Comparison of ENCODE assay signal across 8 cellular contexts in the genomic region with DNA sequence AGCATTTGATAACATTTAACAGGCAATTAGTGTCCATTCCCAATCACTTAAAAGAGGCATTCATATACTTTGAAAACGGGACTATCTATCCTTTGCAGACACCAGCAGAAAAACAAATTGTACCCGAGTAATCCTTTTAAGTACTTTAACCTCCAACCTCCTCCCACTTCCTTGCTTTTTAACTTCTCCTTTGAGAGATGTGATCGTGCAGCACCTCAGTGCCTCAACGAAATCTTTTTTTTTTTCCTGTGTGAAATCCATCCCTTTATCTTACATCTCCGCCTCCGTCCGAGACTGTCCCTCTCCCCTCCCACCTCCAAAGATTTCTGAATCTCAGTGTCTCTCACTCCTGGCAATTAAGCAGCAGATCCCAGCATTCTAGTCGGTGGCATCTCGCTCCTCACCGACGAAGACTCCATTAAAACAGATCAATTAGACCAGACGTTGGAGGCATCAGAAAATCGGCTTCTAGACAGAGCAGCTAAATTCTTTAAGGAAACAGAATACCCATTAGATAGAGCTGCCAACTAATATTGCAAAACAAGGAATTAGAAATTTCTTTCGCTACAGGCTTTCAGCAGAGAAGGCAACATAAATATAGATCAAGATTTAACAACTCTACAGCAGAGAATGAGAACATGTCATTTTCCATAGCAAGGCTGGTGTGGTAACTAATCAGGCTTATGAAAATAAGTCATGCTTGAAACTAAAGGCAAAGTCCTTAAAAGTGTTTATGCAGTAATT. TPM values are rescaled to one million over a fixed set of nuclear protein-coding genes. Genes with fewer than 3 reads are reported as not detected.
DNase-seq lines count a peak whose midpoint lies in the region; ATAC-seq, FAIRE-seq and TF ChIP-seq lines count a peak whose summit lies in the region.

No MANE protein-coding gene starts in this region.

- H3K27ac ChIP-seq in A549, result no peak overlapping the region
- no peak overlapping the region for H3K27ac ChIP-seq in mesenchymal stem cell (ENCODE audit: low read length, poor library complexity, severe bottlenecking)

- FAIRE-seq in A549 (lab: Jason Lieb, UNC) (no peak), H54 (lab: Jason Lieb, UNC) (peak; percentile 52)

- no peaks in the 10 kb centered on the region for H3K9me3 Mint-ChIP-seq in activated naive CD8-positive, alpha-beta T cell treated with anti-CD3 and anti-CD28 coated beads, Interleukin-2, amount 50 U/mL, for 24 hours

- no peak for TF ChIP-seq CTCF in A549 (IDR thresholded peaks at IDR 0.05)

- no peak for TF ChIP-seq RAD21 in A549 (conservative IDR thresholded peaks at IDR 0.05 in 1 of 2, IDR thresholded peaks at IDR 0.05 in 1 of 2)

- 48% methylated on average over 14 of the region's 14 CpGs for WGBS in A549 (ENCODE audit: missing lambda C conversion rate)
- WGBS in mesenchymal stem cell, result 20% methylated on average over 13 of the region's 14 CpGs

- no peaks in the 10 kb centered on the region for H3K36me3 Mint-ChIP-seq in activated naive CD8-positive, alpha-beta T cell treated with anti-CD3 and anti-CD28 coated beads, Interleukin-2, amount 50 U/mL, for 24 hours (ENCODE audit: low read depth)

- H3K18ac ChIP-seq in mesenchymal stem cell (ENCODE audit: low read depth in 1 of 2, low read length in 2 of 2), result no peak overlapping the region

- no peak overlapping the region for H2BK120ac ChIP-seq in mesenchymal stem cell (ENCODE audit: low read depth, low read length)

- H2BK15ac ChIP-seq in mesenchymal stem cell (ENCODE audit: low read depth, poor library complexity, severe bottlenecking), result no peak overlapping the region

- H3K4me3 ChIP-seq in A549 (peak overlapping the region; percentile 52), mesenchymal stem cell (ENCODE audit: insufficient read depth in 1 of 2, low read depth in 1 of 2, low read length in 2 of 2) (peak overlapping the region in 1 of 2 experiments; percentile 85)

- POLR2A ChIA-PET in A549 (lab: Yijun Ruan, JAX), result no interaction called here

- peaks cover 27% of the 10 kb centered on the region for H3K4me1 Mint-ChIP-seq in activated naive CD8-positive, alpha-beta T cell treated with anti-CD3 and anti-CD28 coated beads, Interleukin-2, amount 50 U/mL, for 24 hours

- H3K4me1 ChIP-seq in A549, result peaks cover 8% of the 10 kb centered on the region; the same call in 1 of the 3 replicates
- H3K4me1 ChIP-seq in mesenchymal stem cell (ENCODE audit: control insufficient read depth, insufficient read depth, low read depth, low read length), result peaks cover 14% of the 10 kb centered on the region

- TF ChIP-seq EP300 in A549 (IDR thresholded peaks at IDR 0.05), result no peak

- H3K4me2 ChIP-seq in A549, result peak overlapping the region; percentile 98
- H3K4me2 ChIP-seq in mesenchymal stem cell (ENCODE audit: low read length, poor library complexity, severe bottlenecking), result peak overlapping the region; percentile 80

- H2BK5ac ChIP-seq in mesenchymal stem cell (ENCODE audit: low read depth, low read length, poor library complexity, severe bottlenecking), result no peak overlapping the region

- H2AFZ ChIP-seq in mesenchymal stem cell (ENCODE audit: low read depth, low read length), result no peak overlapping the region

- CTCF ChIA-PET in A549 (lab: Yijun Ruan, JAX), result interaction anchor here (2.1 kb wide), 1 partner anchor 645 kb away, joined by 5 read pairs; no protein-coding TSS in a partner anchor

- peak overlapping the region; percentile 75 for H3K4me3 Mint-ChIP-seq in activated naive CD8-positive, alpha-beta T cell treated with anti-CD3 and anti-CD28 coated beads, Interleukin-2, amount 50 U/mL, for 24 hours

- ATAC-seq in A549, result no peak
- no peak for ATAC-seq in activated naive CD8-positive, alpha-beta T cell treated with anti-CD3 and anti-CD28 coated beads, Interleukin-2, amount 50 U/mL, for 24 hours
- no peak for ATAC-seq in GM18519 (IDR thresholded peaks at IDR 0.05; ENCODE audit: low FRiP score, unreplicated experiment)
- no peak for ATAC-seq in left lobe of liver
- ATAC-seq in GM21390 (IDR thresholded peaks at IDR 0.05; ENCODE audit: unreplicated experiment), result no peak
- ATAC-seq in HG03521 (IDR thresholded peaks at IDR 0.05; ENCODE audit: unreplicated experiment), result no peak

- no peak overlapping the region for H3K9ac ChIP-seq in mesenchymal stem cell (ENCODE audit: low read length)

- no peaks in the 10 kb centered on the region for H3K79me1 ChIP-seq in mesenchymal stem cell (replicated peaks; ENCODE audit: low read length, poor library complexity, severe bottlenecking)

- H3K36me3 ChIP-seq in mesenchymal stem cell (ENCODE audit: control insufficient read depth in 1 of 2, insufficient read depth in 2 of 2, low read depth in 1 of 2, low read length in 2 of 2), result no peaks in the 10 kb centered on the region

- no peak overlapping the region for H3K27ac Mint-ChIP-seq in activated naive CD8-positive, alpha-beta T cell treated with anti-CD3 and anti-CD28 coated beads, Interleukin-2, amount 50 U/mL, for 24 hours

- DNase-seq in A549 (ENCODE audit: low read depth in 1 of 2, low spot score in 1 of 2) (no peak), H54 (ENCODE audit: insufficient read length, low spot score) (no peak), mesenchymal stem cell (peak; percentile 20), left lobe of liver (ENCODE audit: low spot score) (no peak)
- no peak for DNase-seq in activated naive CD8-positive, alpha-beta T cell treated with anti-CD3 and anti-CD28 coated beads, Interleukin-2, amount 50 U/mL, for 24 hours

- H3K4ac ChIP-seq in mesenchymal stem cell (ENCODE audit: low read depth in 1 of 2, low read length in 2 of 2), result no peak overlapping the region

- peaks cover 5 to 82% of the 10 kb centered on the region in 2 experiments for H3K27me3 ChIP-seq in mesenchymal stem cell (ENCODE audit: control insufficient read depth in 1 of 2, insufficient read depth in 1 of 2, low read length in 2 of 2)

- H3K14ac ChIP-seq in mesenchymal stem cell (ENCODE audit: low read length in 2 of 2), result no peak overlapping the region

- no peak overlapping the region for H2AK5ac ChIP-seq in mesenchymal stem cell (ENCODE audit: low read length, severe bottlenecking)

- no peaks in the 10 kb centered on the region for H3K9me3 ChIP-seq in A549
- no peaks in the 10 kb centered on the region for H3K9me3 ChIP-seq in mesenchymal stem cell (ENCODE audit: control insufficient read depth, low read length)

- H4K91ac ChIP-seq in mesenchymal stem cell (ENCODE audit: low read length), result no peak overlapping the region

- H2BK12ac ChIP-seq in mesenchymal stem cell (ENCODE audit: low read length in 2 of 2), result no peak overlapping the region

- no peak for TF ChIP-seq POLR2A in A549 (IDR thresholded peaks at IDR 0.05; ENCODE audit: low read length)
- no peak for TF ChIP-seq POLR2A in H54 (IDR thresholded peaks at IDR 0.05; ENCODE audit: low read depth, low read length)

- no peak overlapping the region for H4K8ac ChIP-seq in mesenchymal stem cell (ENCODE audit: low read length)

- peak overlapping the region in 1 of 2 experiments; percentile 78 for H3K23ac ChIP-seq in mesenchymal stem cell (ENCODE audit: low read length in 2 of 2)

- H3K27me3 Mint-ChIP-seq in activated naive CD8-positive, alpha-beta T cell treated with anti-CD3 and anti-CD28 coated beads, Interleukin-2, amount 50 U/mL, for 24 hours, result peaks cover 64% of the 10 kb centered on the region

TF ChIP-seq in A549, 52 proteins besides CTCF, POLR2A, EP300 and RAD21:
- peak; percentile 67 for TF ChIP-seq ZFP36 (IDR thresholded peaks at IDR 0.05; ENCODE audit: borderline replicate concordance, partially characterized antibody)
- peak; percentile 100 for TF ChIP-seq CBX8 (IDR thresholded peaks at IDR 0.05)
- no peak for TF ChIP-seq TP53 (CRISPR knock-in tag; IDR thresholded peaks at IDR 0.05)
- peak; percentile 100 for TF ChIP-seq RNF2 (IDR thresholded peaks at IDR 0.05; ENCODE audit: borderline replicate concordance, low read depth)
- TF ChIP-seq SREBF2 (IDR thresholded peaks at IDR 0.05), result no peak
- TF ChIP-seq, protein P1, sequence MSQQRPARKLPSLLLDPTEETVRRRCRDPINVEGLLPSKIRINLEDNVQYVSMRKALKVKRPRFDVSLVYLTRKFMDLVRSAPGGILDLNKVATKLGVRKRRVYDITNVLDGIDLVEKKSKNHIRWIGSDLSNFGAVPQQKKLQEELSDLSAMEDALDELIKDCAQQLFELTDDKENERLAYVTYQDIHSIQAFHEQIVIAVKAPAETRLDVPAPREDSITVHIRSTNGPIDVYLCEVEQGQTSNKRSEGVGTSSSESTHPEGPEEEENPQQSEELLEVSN (IDR thresholded peaks at IDR 0.05; ENCODE audit: borderline replicate concordance, low read depth), result no peak
TF ChIP-seq in A549: peak in this region for 3.

RNA-seq across cellular contexts. Expression of a gene that starts 1.9 kb away (rescaled TPM):
- polyA plus RNA-seq in A549 (2011; rRNA removed) (0.30 and 0.32 TPM in 2 replicates), A549 (2017; fragmentation: RNase III; extraction: RNeasy Plus Mini Kit Qiagen cat#74134 plus additional on column Dnase treatment) (0.29 to 0.70 TPM (median 0.46 TPM) in 3 replicates)
- polyA plus RNA-seq in A549 (2012; cell fraction: cytosol; rRNA removed), result 0.22 and 0.35 TPM in 2 replicates
- 0.18 and 0.24 TPM in 2 replicates for polyA plus RNA-seq in A549 (2012; cell fraction: nucleus; rRNA removed)
- polyA minus RNA-seq in A549 (2011; rRNA and poly(A)+ RNA removed), result 0.08 TPM in 1 of 2 replicates, not detected in the other
- polyA plus RNA-seq in mesenchymal stem cell (2013, experiment 1 of 2), result not detected
- polyA plus RNA-seq in mesenchymal stem cell (2013, experiment 2 of 2), result 0.03 TPM
- total RNA-seq in left lobe of liver, result not detected
